Comparison of ENCODE assay signal across 15 cellular contexts in the genomic region with DNA sequence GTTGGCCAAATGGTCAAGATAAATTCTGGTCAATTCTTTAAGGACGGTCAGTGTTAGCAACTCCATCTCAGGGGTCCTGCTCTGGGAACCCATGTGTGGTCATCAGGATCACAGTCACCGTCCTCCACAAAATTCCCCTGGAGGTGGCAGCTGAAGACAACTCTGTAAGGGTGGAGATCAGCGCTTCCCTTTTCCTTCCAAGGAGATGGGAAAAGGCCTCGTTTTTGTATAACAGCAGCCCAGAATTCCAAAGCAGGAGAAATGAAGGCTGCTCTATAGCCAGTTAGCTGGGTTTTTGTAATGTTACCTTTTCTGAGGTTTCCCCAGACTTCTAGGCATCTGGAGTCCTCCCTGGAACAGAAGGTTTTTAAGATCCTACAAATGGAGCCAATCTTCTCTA.
DNase-seq lines count a peak whose midpoint lies in the region; ATAC-seq and TF ChIP-seq lines count a peak whose summit lies in the region.
"Had no signal": no experiment of that assay in that cellular context is flagged by ENCODE, and none has a peak within 500 bp of the region (broad histone marks: within the 10 kb centered on the region; RNA-seq: fewer than 3 reads in every experiment).

No MANE protein-coding gene starts in this region.

- no peak overlapping the region for H2AFZ ChIP-seq in KMS-11 (ENCODE audit: low read depth)

- no peaks in the 10 kb centered on the region for H3K79me2 ChIP-seq in KMS-11 (ENCODE audit: insufficient read depth, low read depth)

- TF ChIP-seq CTCF in KMS-11 (conservative IDR thresholded peaks at IDR 0.05; ENCODE audit: low read depth, low read length): no peak

- H3K27ac ChIP-seq in KMS-11: no peak overlapping the region
- H3K27ac ChIP-seq: BLaER1 treated with 17β-estradiol and CSF1 and Interleukin-3, amounts not matched to agents 10 nM and 100 nM; C4-2B had no signal

- DNase-seq in islet precursor cell: peak; percentile 12
- no peak for DNase-seq in HK-2 (ENCODE audit: unreplicated experiment)
- DNase-seq: 8988T; ACHN; Caco-2; Calu3; CD4-positive, alpha-beta T cell; CD8-positive, alpha-beta T cell; DMS79 treated with DMSO at 0.1 percent for 48 hours; GF-D8 had no signal

- ATAC-seq in GM21529 (IDR thresholded peaks at IDR 0.05; ENCODE audit: unreplicated experiment) (no peak), HG02642 (IDR thresholded peaks at IDR 0.05; ENCODE audit: poor library complexity, unreplicated experiment) (no peak)
- ATAC-seq: CD8-positive, alpha-beta T cell had no signal

- 0 out of 2 replicates have a peak overlapping the region, but pooled peaks have one; percentile 1 for H3K4me2 ChIP-seq in KMS-11
- H3K4me2 ChIP-seq: BLaER1 treated with 17β-estradiol and CSF1 and Interleukin-3, amounts not matched to agents 10 nM and 100 nM had no signal

- peaks cover 46% of the 10 kb centered on the region for H3K4me1 ChIP-seq in KMS-11 (ENCODE audit: low read depth, poor library complexity, severe bottlenecking)
- H3K4me1 ChIP-seq: BLaER1 treated with 17β-estradiol and CSF1 and Interleukin-3, amounts not matched to agents 10 nM and 100 nM; Caco-2 had no signal

- H3K36me3 ChIP-seq in KMS-11 (ENCODE audit: insufficient read depth): no peaks in the 10 kb centered on the region
- H3K36me3 ChIP-seq: BLaER1 treated with 17β-estradiol and CSF1 and Interleukin-3, amounts not matched to agents 10 nM and 100 nM had no signal

- no peaks in the 10 kb centered on the region for H4K20me1 ChIP-seq in KMS-11 (ENCODE audit: insufficient read depth)
- H4K20me1 ChIP-seq: BLaER1 treated with 17β-estradiol and CSF1 and Interleukin-3, amounts not matched to agents 10 nM and 100 nM had no signal

- no peak overlapping the region for H3K4me3 ChIP-seq in KMS-11 (IDR thresholded peaks at IDR 0.05; ENCODE audit: insufficient read depth, low read depth, low read length)
- H3K4me3 ChIP-seq: BLaER1 treated with 17β-estradiol and CSF1 and Interleukin-3, amounts not matched to agents 10 nM and 100 nM had no signal

- H3K27me3 ChIP-seq in KMS-11 (ENCODE audit: insufficient read depth, low read depth): no peaks in the 10 kb centered on the region
- H3K27me3 ChIP-seq: BLaER1 treated with 17β-estradiol and CSF1 and Interleukin-3, amounts not matched to agents 10 nM and 100 nM had no signal

- no peak overlapping the region for H3K9ac ChIP-seq in KMS-11
- H3K9ac ChIP-seq: BLaER1 treated with 17β-estradiol and CSF1 and Interleukin-3, amounts not matched to agents 10 nM and 100 nM had no signal
